In genomic region chr7:112939589-112940313, GRCh38 we compare ENCODE assay signal across 1 cellular context.
TF ChIP-seq lines count a peak whose summit lies in the region.

No MANE protein-coding gene starts in this region.

TF ChIP-seq in K562, 482 proteins besides CTCF, POLR2A, EP300 and RAD21 (continued from another document and continues in another):
- TF ChIP-seq DEAF1 (CRISPR knock-in tag; IDR thresholded peaks at IDR 0.05) (no peak), KDM2B (CRISPR knock-in tag; IDR thresholded peaks at IDR 0.05) (no peak), PBX2 (CRISPR knock-in tag; IDR thresholded peaks at IDR 0.05; ENCODE audit: low read depth) (peak; percentile 53; the same call in 1 of the 2 replicates), PBX2 (tag; conservative IDR thresholded peaks at IDR 0.05; ENCODE audit: low read depth) (peak; percentile 93), ETV1 (tag; conservative IDR thresholded peaks at IDR 0.05; ENCODE audit: low read depth) (0 out of 2 replicates have a peak, but pooled peaks have one; percentile 29), HOMEZ (CRISPR knock-in tag; IDR thresholded peaks at IDR 0.05) (no peak), FOS (IDR thresholded peaks at IDR 0.05; ENCODE audit: extremely low read depth, insufficient read length) (peak; percentile 88), DDX20 (tag; IDR thresholded peaks at IDR 0.05; ENCODE audit: low read depth) (no peak), PCBP1 (IDR thresholded peaks at IDR 0.05; ENCODE audit: low read depth, low read length, poor library complexity, severe bottlenecking) (no peak), TBP (optimal IDR thresholded peaks at IDR 0.05; ENCODE audit: low read depth, low read length) (peak; percentile 75), BRF2 (IDR thresholded peaks at IDR 0.05; ENCODE audit: borderline replicate concordance, insufficient read depth, insufficient read length) (no peak), NFATC3 (IDR thresholded peaks at IDR 0.05) (no peak), COPS2 (conservative IDR thresholded peaks at IDR 0.05) (no peak), SETDB1 (IDR thresholded peaks at IDR 0.05; ENCODE audit: low read length) (no peak), MAFF (IDR thresholded peaks at IDR 0.05; ENCODE audit: low read length) (0 out of 2 replicates have a peak, but pooled peaks have one; percentile 16), BRD4 (IDR thresholded peaks at IDR 0.05) (no peak), RBM34 (IDR thresholded peaks at IDR 0.05; ENCODE audit: borderline replicate concordance, insufficient read depth, low read length) (no peak), ZNF280A (IDR thresholded peaks at IDR 0.05; ENCODE audit: low read depth, partially characterized antibody) (no peak), NFXL1 (CRISPR knock-in tag; IDR thresholded peaks at IDR 0.05) (no peak), TAF7 (tag; IDR thresholded peaks at IDR 0.05) (no peak), ZBTB7A (IDR thresholded peaks at IDR 0.05; ENCODE audit: borderline replicate concordance, control insufficient read depth, low read depth, low read length) (no peak), FOXJ2 (tag; IDR thresholded peaks at IDR 0.05) (no peak; the same call in 1 of the 2 replicates), ZNF146 (CRISPR knock-in tag; IDR thresholded peaks at IDR 0.05; ENCODE audit: unreplicated experiment) (no peak), SREBF2 (CRISPR knock-in tag; IDR thresholded peaks at IDR 0.05) (no peak), POLR3A (IDR thresholded peaks at IDR 0.05; ENCODE audit: borderline replicate concordance, extremely low read depth, insufficient read depth, insufficient read length) (no peak), THRB (CRISPR knock-in tag; conservative IDR thresholded peaks at IDR 0.05) (peak; percentile 88; the same call in 1 of the 2 replicates), ZNF592 (IDR thresholded peaks at IDR 0.05) (no peak), HDAC6 (IDR thresholded peaks at IDR 0.05; ENCODE audit: low read depth, low read length) (no peak), TAF1 (IDR thresholded peaks at IDR 0.05; ENCODE audit: control insufficient read depth, extremely low read depth, insufficient read depth, low read length, severe bottlenecking) (no peak), E2F3 (CRISPR knock-in tag; IDR thresholded peaks at IDR 0.05) (0 out of 2 replicates have a peak, but pooled peaks have one; percentile 69), YBX1 (IDR thresholded peaks at IDR 0.05) (no peak), HSF4 (CRISPR knock-in tag; IDR thresholded peaks at IDR 0.05; ENCODE audit: borderline replicate concordance) (no peak), ZKSCAN3 (CRISPR knock-in tag; IDR thresholded peaks at IDR 0.05) (no peak), XRCC5 (IDR thresholded peaks at IDR 0.05; ENCODE audit: low read depth, low read length) (0 out of 2 replicates have a peak, but pooled peaks have one; percentile 19), ELK3 (CRISPR knock-in tag; IDR thresholded peaks at IDR 0.05) (0 out of 2 replicates have a peak, but pooled peaks have one; percentile 72), MAZ (CRISPR knock-in tag; conservative IDR thresholded peaks at IDR 0.05 in 1 of 2, IDR thresholded peaks at IDR 0.05 in 1 of 2) (peak; percentile 81 to 82), ZNF551 (CRISPR knock-in tag; IDR thresholded peaks at IDR 0.05) (no peak), ZNF707 (CRISPR knock-in tag; conservative IDR thresholded peaks at IDR 0.05) (no peak), TFAM (CRISPR knock-in tag; conservative IDR thresholded peaks at IDR 0.05) (no peak), EHMT2 (IDR thresholded peaks at IDR 0.05) (no peak), ESRRA (IDR thresholded peaks at IDR 0.05; ENCODE audit: borderline replicate concordance, low read depth) (0 out of 2 replicates have a peak, but pooled peaks have one; percentile 7), ZNF76 (CRISPR knock-in tag; IDR thresholded peaks at IDR 0.05; ENCODE audit: borderline replicate concordance) (peak; percentile 60; the same call in 1 of the 2 replicates), ZNF134 (CRISPR knock-in tag; conservative IDR thresholded peaks at IDR 0.05) (0 out of 2 replicates have a peak, but pooled peaks have one; percentile 28), SMAD3 (CRISPR knock-in tag; conservative IDR thresholded peaks at IDR 0.05) (peak; percentile 81; the same call in 1 of the 2 replicates), ZNF324 (CRISPR knock-in tag; IDR thresholded peaks at IDR 0.05) (peak; percentile 52; the same call in 1 of the 2 replicates), ZNF511 (CRISPR knock-in tag; IDR thresholded peaks at IDR 0.05) (no peak), ETS2 (tag; IDR thresholded peaks at IDR 0.05; ENCODE audit: borderline replicate concordance, poor library complexity, severe bottlenecking) (no peak), FOXK1 (CRISPR knock-in tag; IDR thresholded peaks at IDR 0.05; ENCODE audit: borderline replicate concordance) (no peak), ZNF3 (CRISPR knock-in tag; IDR thresholded peaks at IDR 0.05) (no peak), ELK1 (CRISPR knock-in tag; IDR thresholded peaks at IDR 0.05) (no peak), SIN3B (IDR thresholded peaks at IDR 0.05; ENCODE audit: low read depth) (0 out of 2 replicates have a peak, but pooled peaks have one; percentile 45), ZBTB1 (CRISPR knock-in tag; IDR thresholded peaks at IDR 0.05; ENCODE audit: borderline replicate concordance, low read depth) (no peak), TAL1 (IDR thresholded peaks at IDR 0.05) (no peak)
